ENCODE assay signal across 8 cellular contexts in genomic region chr1:35145892-35146549, GRCh38. TPM values are rescaled to one million over a fixed set of nuclear protein-coding genes. Genes with fewer than 3 reads are reported as not detected.
A peak's percentile ranks its signal among the peaks of the same experiment; 100 is the strongest.
DNase-seq lines count a peak whose midpoint lies in the region; ATAC-seq, FAIRE-seq and TF ChIP-seq lines count a peak whose summit lies in the region.
"Not testable (repeated sequence)": the region's sequence is repeated elsewhere in the genome, so short reads cannot be mapped to it uniquely, and the experiment has no call there.

No MANE protein-coding gene starts in this region.

- peak overlapping the region; percentile 18 for H3K4me2 ChIP-seq in astrocyte (ENCODE audit: low read length)
- H3K4me2 ChIP-seq in skeletal muscle satellite cell (ENCODE audit: low read length): peak overlapping the region; percentile 71

- intact Hi-C loops in CD4-positive, alpha-beta memory T cell (cut with micrococcal nuclease); Panc1 (cut with micrococcal nuclease; ENCODE audit: unreplicated experiment); kidney (cut with DNase I): not testable (repeated sequence)

- peak overlapping the region; percentile 66 for H2AFZ ChIP-seq in astrocyte (ENCODE audit: low read depth, low read length)

- not testable (repeated sequence) for TF ChIP-seq CTCF in Panc1 (IDR thresholded peaks at IDR 0.05); astrocyte (IDR thresholded peaks at IDR 0.05; ENCODE audit: insufficient read depth, low read depth, low read length); epithelial cell of esophagus (IDR thresholded peaks at IDR 0.05; ENCODE audit: insufficient read depth, low read depth, low read length, missing control alignments); kidney (IDR thresholded peaks at IDR 0.05; ENCODE audit: borderline replicate concordance, extremely low read depth, insufficient read depth); nephron (IDR thresholded peaks at IDR 0.05; ENCODE audit: unreplicated experiment in 3 of 3)

- DNase-seq in CD4-positive, alpha-beta memory T cell: peak in 3 of 5 donors; percentile 2 to 9 (median 5)
- not testable (repeated sequence) for DNase-seq in Panc1 (ENCODE audit: low read depth, low spot score); activated CD4-positive, alpha-beta memory T cell treated with anti-CD3 and anti-CD28 coated beads, Interleukin-2, amount 10 ng/mL, durations not matched to agents 7 days and 5 days; astrocyte (ENCODE audit: low read depth); kidney
- DNase-seq in epithelial cell of esophagus (ENCODE audit: low read depth): peak; percentile 33

- not testable (repeated sequence) for H3K79me2 ChIP-seq in astrocyte (ENCODE audit: insufficient read depth, low read length)

- H3K9me3 ChIP-seq in CD4-positive, alpha-beta memory T cell (ENCODE audit: control insufficient read depth in 1 of 2, low read length in 2 of 2); Panc1 (ENCODE audit: control insufficient read depth, insufficient read depth, low read depth, low read length); astrocyte (ENCODE audit: insufficient read depth, low read depth, low read length); kidney (ENCODE audit: control insufficient read depth in 1 of 2, low read length in 2 of 2); skeletal muscle satellite cell (replicated peaks; ENCODE audit: low read length): not testable (repeated sequence)

- H3K4me3 ChIP-seq in CD4-positive, alpha-beta memory T cell (ENCODE audit: low read length in 2 of 2); astrocyte (ENCODE audit: insufficient read depth, low read depth, low read length); epithelial cell of esophagus (ENCODE audit: low read length); skeletal muscle satellite cell (ENCODE audit: low read length): not testable (repeated sequence)
- peak overlapping the region in 1 of 2 experiments; percentile 18; a peak in 2 of 4 replicates for H3K4me3 ChIP-seq in Panc1 (ENCODE audit: low read depth in 2 of 2, low read length in 2 of 2)
- peak overlapping the region; percentile 45 to 59 for H3K4me3 ChIP-seq in kidney (ENCODE audit: low read length in 2 of 2)

- not testable (repeated sequence) for BruUV-seq in Panc1 (replicated peaks; lab: Mats Ljungman, UMichigan)

- peak; percentile 77 for ATAC-seq in Panc1

- in situ Hi-C loops in Panc1 (cut with HindIII; ENCODE audit: low pct_unique_long_range_greater_than_20kb, low sequenced_read_pairs): not testable (repeated sequence)

- H3K4me1 Mint-ChIP-seq in CD4-positive, alpha-beta memory T cell: peaks cover 5 to 16% (median 7%) of the 10 kb centered on the region in 4 donors
- H3K4me1 Mint-ChIP-seq in activated CD4-positive, alpha-beta memory T cell treated with anti-CD3 and anti-CD28 coated beads, Interleukin-2, amount 10 ng/mL, durations not matched to agents 7 days and 5 days: peaks cover 13% of the 10 kb centered on the region
- not testable (repeated sequence) for H3K4me1 Mint-ChIP-seq in astrocyte (ENCODE audit: low read depth, unreplicated experiment)
- H3K4me1 Mint-ChIP-seq in nephron: peaks cover 32% of the 10 kb centered on the region

- H3K9me3 Mint-ChIP-seq in CD4-positive, alpha-beta memory T cell; activated CD4-positive, alpha-beta memory T cell treated with anti-CD3 and anti-CD28 coated beads, Interleukin-2, amount 10 ng/mL, durations not matched to agents 7 days and 5 days; astrocyte (ENCODE audit: unreplicated experiment); nephron: not testable (repeated sequence)

- H3K4me1 ChIP-seq in CD4-positive, alpha-beta memory T cell (ENCODE audit: insufficient read depth, low read length); Panc1 (ENCODE audit: control insufficient read depth, insufficient read depth, low read length); astrocyte (ENCODE audit: insufficient read depth, low read length); kidney (ENCODE audit: control insufficient read depth in 1 of 2, insufficient read depth in 1 of 2, low read depth in 1 of 2, low read length in 2 of 2); skeletal muscle satellite cell (ENCODE audit: control insufficient read depth, insufficient read depth, low read length): not testable (repeated sequence)

- not testable (repeated sequence) for H3K27me3 Mint-ChIP-seq in CD4-positive, alpha-beta memory T cell; activated CD4-positive, alpha-beta memory T cell treated with anti-CD3 and anti-CD28 coated beads, Interleukin-2, amount 10 ng/mL, durations not matched to agents 7 days and 5 days; nephron (ENCODE audit: low read depth)
- peaks cover 15% of the 10 kb centered on the region for H3K27me3 Mint-ChIP-seq in astrocyte (ENCODE audit: low read depth, unreplicated experiment)

- H3K36me3 ChIP-seq in CD4-positive, alpha-beta memory T cell (ENCODE audit: insufficient read depth, low read length); Panc1 (ENCODE audit: control insufficient read depth, insufficient read depth, low read length); astrocyte (ENCODE audit: insufficient read depth, low read length); kidney (ENCODE audit: control insufficient read depth in 1 of 2, insufficient read depth in 2 of 2, low read length in 2 of 2); skeletal muscle satellite cell (ENCODE audit: insufficient read depth, low read length): not testable (repeated sequence)

- peak overlapping the region in 6 of 8 donors; percentile 2 to 61 (median 40) for H3K4me3 Mint-ChIP-seq in CD4-positive, alpha-beta memory T cell
- peak overlapping the region; percentile 12 for H3K4me3 Mint-ChIP-seq in activated CD4-positive, alpha-beta memory T cell treated with anti-CD3 and anti-CD28 coated beads, Interleukin-2, amount 10 ng/mL, durations not matched to agents 7 days and 5 days
- H3K4me3 Mint-ChIP-seq in astrocyte (ENCODE audit: unreplicated experiment): not testable (repeated sequence)
- peak overlapping the region in 2 of 3 experiments; percentile 38 to 60 for H3K4me3 Mint-ChIP-seq in nephron

- not testable (repeated sequence) for H4K20me1 ChIP-seq in astrocyte (ENCODE audit: insufficient read depth, low read length)

- not testable (repeated sequence) for H3K9ac ChIP-seq in astrocyte (ENCODE audit: low read length); kidney (ENCODE audit: low read length in 2 of 2); skeletal muscle satellite cell (ENCODE audit: low read depth, low read length)

- H3K27ac Mint-ChIP-seq in CD4-positive, alpha-beta memory T cell: peak overlapping the region in 2 of 7 donors; percentile 56 to 61
- H3K27ac Mint-ChIP-seq in activated CD4-positive, alpha-beta memory T cell treated with anti-CD3 and anti-CD28 coated beads, Interleukin-2, amount 10 ng/mL, durations not matched to agents 7 days and 5 days: peak overlapping the region; percentile 57
- not testable (repeated sequence) for H3K27ac Mint-ChIP-seq in astrocyte (ENCODE audit: unreplicated experiment)
- peak overlapping the region in 2 of 3 experiments; percentile 51 to 54 for H3K27ac Mint-ChIP-seq in nephron

- H3K27me3 ChIP-seq in CD4-positive, alpha-beta memory T cell (ENCODE audit: insufficient read depth, low read length); Panc1 (ENCODE audit: control insufficient read depth, insufficient read depth, low read length); astrocyte (ENCODE audit: insufficient read depth, low read length); skeletal muscle satellite cell (ENCODE audit: control insufficient read depth, insufficient read depth, low read length): not testable (repeated sequence)

- not testable (repeated sequence) for H3K36me3 Mint-ChIP-seq in CD4-positive, alpha-beta memory T cell; activated CD4-positive, alpha-beta memory T cell treated with anti-CD3 and anti-CD28 coated beads, Interleukin-2, amount 10 ng/mL, durations not matched to agents 7 days and 5 days (ENCODE audit: low read depth); astrocyte (ENCODE audit: low read depth, unreplicated experiment); nephron (ENCODE audit: low read depth)

- FAIRE-seq in astrocyte (lab: Jason Lieb, UNC); kidney (lab: Jason Lieb, UNC): not testable (repeated sequence)

- POLR2A ChIA-PET in CD4-positive, alpha-beta memory T cell (lab: Charles Lee; ENCODE audit: partially characterized antibody); activated CD4-positive, alpha-beta memory T cell treated with anti-CD3 and anti-CD28 coated beads, Interleukin-2, amount 10 ng/mL, durations not matched to agents 7 days and 5 days (lab: Charles Lee): not testable (repeated sequence)
- POLR2A ChIA-PET in Panc1 (lab: Charles Lee): interaction anchor here (0.6 kb wide), 1 partner anchor 17 kb away, joined by 8 read pairs; no protein-coding TSS in a partner anchor

- not testable (repeated sequence) for H3K27ac ChIP-seq in CD4-positive, alpha-beta memory T cell (ENCODE audit: low read depth, low read length); Panc1 (ENCODE audit: low read length); astrocyte (ENCODE audit: low read depth, low read length); kidney (ENCODE audit: low read depth in 2 of 2, low read length in 2 of 2)

- CTCF ChIA-PET in CD4-positive, alpha-beta memory T cell (lab: Charles Lee; ENCODE audit: partially characterized antibody); Panc1 (lab: Charles Lee); activated CD4-positive, alpha-beta memory T cell treated with anti-CD3 and anti-CD28 coated beads, Interleukin-2, amount 10 ng/mL, durations not matched to agents 7 days and 5 days (lab: Charles Lee): not testable (repeated sequence)

RNA-seq across cellular contexts. Expression of gene SFPQ, which starts 46.9 kb away (rescaled TPM):
- 100 to 1,000 TPM; 321 to 334 TPM for total RNA-seq in CD4-positive, alpha-beta memory T cell
- polyA plus RNA-seq in CD4-positive, alpha-beta memory T cell: 100 to 1,000 TPM in 1 of 2 donors, 10 to 100 TPM in 1; 63.3 to 154 TPM
- total RNA-seq in Panc1 (2021; ENCODE audit: unreplicated experiment) (266 TPM), astrocyte (168 and 209 TPM in 2 replicates), kidney (248 TPM)
- 210 TPM for polyA plus RNA-seq in Panc1 (2012; ENCODE audit: insufficient read length)
- total RNA-seq in activated CD4-positive, alpha-beta memory T cell treated with anti-CD3 and anti-CD28 coated beads, Interleukin-2, amount 10 ng/mL, durations not matched to agents 7 days and 5 days: 100 to 1,000 TPM; 319 to 328 TPM
- 140 TPM for polyA plus RNA-seq in kidney (ENCODE audit: insufficient read depth, low read depth, low replicate concordance)
- total RNA-seq in skeletal muscle satellite cell (2012; rRNA removed): 185 and 247 TPM in 2 replicates
